28 cellular contexts compared by ENCODE assay signal in genomic region chr17:35284955-35285354, GRCh38.
"Had no signal": no experiment of that assay in that cellular context is flagged by ENCODE, and none has a peak within 500 bp of the region (broad histone marks: within the 10 kb centered on the region; RNA-seq: fewer than 3 reads in every experiment).

No MANE protein-coding gene starts in this region.

- H3K27ac Mint-ChIP-seq: dendritic cell treated with granulocyte-macrophage colony-stimulating factor and Interleukin-4, amounts not matched to agents 40 ng/mL and 50 ng/mL, for 4 days; endodermal cell; memory B cell; nephron; neural progenitor cell; type B pancreatic cell had no signal

- H3K4me1 Mint-ChIP-seq: endodermal cell, nephron, neural progenitor cell had no signal

- H3K4me1 ChIP-seq: colonic mucosa, gastroesophageal sphincter, lower lobe of right lung, neural progenitor cell, prostate gland, right atrium auricular region, stomach, testis, tibial artery had no signal

- H3K27me3 ChIP-seq: colonic mucosa, neural progenitor cell, right atrium auricular region, stomach, testis, tibial artery had no signal

- H3K36me3 ChIP-seq: colonic mucosa, gastroesophageal sphincter, heart right ventricle, lower lobe of right lung, neural progenitor cell, prostate gland, right atrium auricular region, stomach, tibial artery had no signal

- H3K4me3 ChIP-seq: colonic mucosa, gastroesophageal sphincter, heart right ventricle, lower lobe of right lung, neural progenitor cell, prostate gland, right atrium auricular region, smooth muscle cell, stomach, testis, tibial artery had no signal

- ATAC-seq: esophagus mucosa, gastroesophageal sphincter, heart right ventricle, left ventricle myocardium superior, lower lobe of right lung, sciatic nerve had no signal

- H3K9me3 Mint-ChIP-seq: dendritic cell treated with granulocyte-macrophage colony-stimulating factor and Interleukin-4, amounts not matched to agents 40 ng/mL and 50 ng/mL, for 4 days; memory B cell; neural progenitor cell had no signal

- H3K27me3 Mint-ChIP-seq: memory B cell had no signal

- H3K9me3 ChIP-seq: colonic mucosa, lower lobe of right lung, prostate gland, right atrium auricular region, stomach, testis, tibial artery had no signal

- H3K36me3 Mint-ChIP-seq: memory B cell, neural progenitor cell, type B pancreatic cell had no signal

- H3K4me3 Mint-ChIP-seq: dendritic cell treated with granulocyte-macrophage colony-stimulating factor and Interleukin-4, amounts not matched to agents 40 ng/mL and 50 ng/mL, for 4 days; endodermal cell; memory B cell; nephron; neural progenitor cell; type B pancreatic cell had no signal

- DNase-seq: colonic mucosa; effector CD8-positive, alpha-beta T cell; endodermal cell; foreskin fibroblast; heart right ventricle; hypothalamus; left ventricle myocardium superior; lower lobe of right lung; stimulated activated CD4-positive, alpha-beta T cell treated with anti-CD3 and anti-CD28 coated beads, Interleukin-12 subunit alpha, Interleukin-12 subunit beta, amount 100 ng/mL, for 4 hours; stimulated activated CD4-positive, alpha-beta T cell treated with anti-CD3 and anti-CD28 coated beads, Interleukin-1b, Interleukin-23, amount 100 ng/mL, for 48 hours; stimulated activated CD4-positive, alpha-beta T cell treated with anti-CD3 and anti-CD28 coated beads, Interleukin-4, amount 100 ng/mL, for 1 hour; stimulated activated CD8-positive, alpha-beta memory T cell treated with anti-CD3 and anti-CD28 coated beads, Interleukin-4, amount 100 ng/mL, for 48 hours; stimulated activated naive CD4-positive, alpha-beta T cell treated with Interleukin-2 at 50 U/mL for 16 hours; stomach; testis; tibial artery had no signal

- H3K27ac ChIP-seq: colonic mucosa, epithelial cell of prostate, gastroesophageal sphincter, heart right ventricle, lower lobe of right lung, neural progenitor cell, prostate gland, right atrium auricular region, stomach, testis, tibial artery had no signal
